ENCODE assay signal across 20 cellular contexts in genomic region chr12:117649796-117650195, GRCh38.
"Had no signal": no experiment of that assay in that cellular context is flagged by ENCODE, and none has a peak within 500 bp of the region (broad histone marks: within the 10 kb centered on the region; RNA-seq: fewer than 3 reads in every experiment).

No MANE protein-coding gene starts in this region.

- DNase-seq: naive thymus-derived CD4-positive, alpha-beta T cell; natural killer cell; occipital lobe; pancreas; right cardiac atrium; right lobe of liver; sigmoid colon; small intestine; stimulated activated CD4-positive, alpha-beta T cell treated with anti-CD3 and anti-CD28 coated beads, Interleukin-15, amount 100 ng/mL, for 24 hours; stimulated activated CD4-positive, alpha-beta T cell treated with anti-CD3 and anti-CD28 coated beads, Interleukin-2, amount 100 ng/mL, for 24 hours; stimulated activated CD4-positive, alpha-beta T cell treated with anti-CD3 and anti-CD28 coated beads, Interleukin-2, amount 100 ng/mL, for 48 hours; stimulated activated CD4-positive, alpha-beta T cell treated with anti-CD3 and anti-CD28 coated beads, Interleukin-4, amount 100 ng/mL, for 24 hours; stimulated activated naive B cell treated with anti-CD40 and anti-IgM and Interleukin-4, amounts not matched to agents 10 μg/mL and 1 μg/mL and 100 μg/mL, for 72 hours; stimulated activated naive CD4-positive, alpha-beta T cell treated with Interleukin-2 at 50 U/mL for 16 hours; stomach; testis; tibial artery; transverse colon; upper lobe of right lung; uterus had no signal
